In genomic region chr2:85939136-85939535, GRCh38 we compare ENCODE assay signal across 12 cellular contexts.
"Had no signal": no experiment of that assay in that cellular context is flagged by ENCODE, and none has a peak within 500 bp of the region (broad histone marks: within the 10 kb centered on the region; RNA-seq: fewer than 3 reads in every experiment).

No MANE protein-coding gene starts in this region.

- ATAC-seq: foreskin keratinocyte; left colon; left ventricle myocardium superior; naive thymus-derived CD4-positive, alpha-beta T cell had no signal

- H3K27ac Mint-ChIP-seq: naive thymus-derived CD4-positive, alpha-beta T cell had no signal

- FAIRE-seq: colon had no signal

- DNase-seq: erythroblast; foreskin keratinocyte; left colon; left ventricle myocardium superior; naive thymus-derived CD4-positive, alpha-beta T cell; posterior cingulate gyrus; sigmoid colon; stimulated activated CD4-positive, alpha-beta T cell treated with anti-CD3 and anti-CD28 coated beads, Interleukin-12 subunit alpha, Interleukin-12 subunit beta, amount 100 ng/mL, for 4 hours; stimulated activated naive CD4-positive, alpha-beta T cell treated with Interleukin-2 at 50 U/mL for 16 hours had no signal

- H3K27me3 ChIP-seq: foreskin keratinocyte, sigmoid colon had no signal

- H3K4me3 ChIP-seq: sigmoid colon, skin epidermis had no signal

- H3K27ac ChIP-seq: foreskin keratinocyte, neutrophil, sigmoid colon, skin epidermis had no signal

- H3K9me3 ChIP-seq: neutrophil had no signal

- H3K36me3 ChIP-seq: neutrophil, sigmoid colon had no signal

- H3K4me3 Mint-ChIP-seq: naive thymus-derived CD4-positive, alpha-beta T cell had no signal
